18 cellular contexts compared by ENCODE assay signal in genomic region chr11:86492370-86493030, GRCh38.
"Had no signal": no experiment of that assay in that cellular context is flagged by ENCODE, and none has a peak within 500 bp of the region (broad histone marks: within the 10 kb centered on the region; RNA-seq: fewer than 3 reads in every experiment).

No MANE protein-coding gene starts in this region.

- H3K4me3 ChIP-seq: body of pancreas, left lung, sigmoid colon, suprapubic skin had no signal

- DNase-seq: activated CD4-positive, alpha-beta memory T cell treated with anti-CD3 and anti-CD28 coated beads, Interleukin-2, amount 10 ng/mL, durations not matched to agents 7 days and 5 days; activated CD4-positive, alpha-beta T cell treated with anti-CD3 and anti-CD28 coated beads for 36 hours; activated gamma-delta T cell treated with Interleukin-2 at 50 U/mL for 16 hours; activated T-cell treated with anti-CD3 and anti-CD28 coated beads, Interleukin-2, amount 50 U/mL, for 72 hours; body of pancreas; erythroblast; left lung; midbrain; sigmoid colon; stimulated activated CD4-positive, alpha-beta T cell treated with anti-CD3 and anti-CD28 coated beads, Interleukin-12 subunit alpha, Interleukin-12 subunit beta, amount 100 ng/mL, for 4 hours; stimulated activated naive CD4-positive, alpha-beta T cell; T-cell; T1000; WERI-Rb-1 had no signal

- H3K27ac ChIP-seq: body of pancreas, left lung, sigmoid colon, suprapubic skin, WERI-Rb-1 had no signal

- ATAC-seq: activated CD4-positive, alpha-beta T cell treated with anti-CD3 and anti-CD28 coated beads for 36 hours; activated T-cell treated with anti-CD3 and anti-CD28 coated beads, Interleukin-2, amount 50 U/mL, for 72 hours; body of pancreas; left lung; T-cell had no signal

- H3K4me1 ChIP-seq: body of pancreas, left lung, sigmoid colon, suprapubic skin had no signal

- H3K4me3 Mint-ChIP-seq: activated CD4-positive, alpha-beta memory T cell treated with anti-CD3 and anti-CD28 coated beads, Interleukin-2, amount 10 ng/mL, durations not matched to agents 7 days and 5 days; activated CD4-positive, alpha-beta T cell treated with anti-CD3 and anti-CD28 coated beads for 36 hours; activated T-cell treated with anti-CD3 and anti-CD28 coated beads, Interleukin-2, amount 50 U/mL, for 72 hours; central memory CD8-positive, alpha-beta T cell; dendritic cell treated with granulocyte-macrophage colony-stimulating factor and Interleukin-4, amounts not matched to agents 40 ng/mL and 50 ng/mL, for 4 days; T-cell had no signal

- H3K27ac Mint-ChIP-seq: activated CD4-positive, alpha-beta memory T cell treated with anti-CD3 and anti-CD28 coated beads, Interleukin-2, amount 10 ng/mL, durations not matched to agents 7 days and 5 days; activated CD4-positive, alpha-beta T cell treated with anti-CD3 and anti-CD28 coated beads for 36 hours; activated T-cell treated with anti-CD3 and anti-CD28 coated beads, Interleukin-2, amount 50 U/mL, for 72 hours; dendritic cell treated with granulocyte-macrophage colony-stimulating factor and Interleukin-4, amounts not matched to agents 40 ng/mL and 50 ng/mL, for 4 days; progenitor cell of endocrine pancreas; T-cell had no signal

- H3K36me3 Mint-ChIP-seq: T-cell had no signal

- H3K36me3 ChIP-seq: left lung, suprapubic skin had no signal

- H3K4me1 Mint-ChIP-seq: activated CD4-positive, alpha-beta memory T cell treated with anti-CD3 and anti-CD28 coated beads, Interleukin-2, amount 10 ng/mL, durations not matched to agents 7 days and 5 days; T-cell had no signal

- H3K9me3 ChIP-seq: body of pancreas, left lung, sigmoid colon, suprapubic skin had no signal

- H3K27me3 ChIP-seq: body of pancreas, left lung, sigmoid colon, suprapubic skin had no signal

- H3K27me3 Mint-ChIP-seq: activated CD4-positive, alpha-beta T cell treated with anti-CD3 and anti-CD28 coated beads for 36 hours; central memory CD8-positive, alpha-beta T cell; dendritic cell treated with granulocyte-macrophage colony-stimulating factor and Interleukin-4, amounts not matched to agents 40 ng/mL and 50 ng/mL, for 4 days; T-cell had no signal

- H3K9me3 Mint-ChIP-seq: activated CD4-positive, alpha-beta memory T cell treated with anti-CD3 and anti-CD28 coated beads, Interleukin-2, amount 10 ng/mL, durations not matched to agents 7 days and 5 days; activated T-cell treated with anti-CD3 and anti-CD28 coated beads, Interleukin-2, amount 50 U/mL, for 72 hours; central memory CD8-positive, alpha-beta T cell; dendritic cell treated with granulocyte-macrophage colony-stimulating factor and Interleukin-4, amounts not matched to agents 40 ng/mL and 50 ng/mL, for 4 days; T-cell had no signal
